In genomic region chr9:133727876-133728441, GRCh38 we compare ENCODE assay signal across 22 cellular contexts. TPM values are rescaled to one million over a fixed set of nuclear protein-coding genes. Genes with fewer than 3 reads are reported as not detected.
DNase-seq lines count a peak whose midpoint lies in the region; ATAC-seq and TF ChIP-seq lines count a peak whose summit lies in the region.
"Had no signal": no experiment of that assay in that cellular context is flagged by ENCODE, and none has a peak within 500 bp of the region (broad histone marks: within the 10 kb centered on the region; RNA-seq: fewer than 3 reads in every experiment).

No MANE protein-coding gene starts in this region.

- TF ChIP-seq POLR2A in ovary (IDR thresholded peaks at IDR 0.05), result no peak

- no peak overlapping the region for H3K56ac ChIP-seq in H9 (ENCODE audit: insufficient read length, low read depth, low read length)

- no peaks in the 10 kb centered on the region for H3K79me2 ChIP-seq in H9 (ENCODE audit: insufficient read depth, low read length)

- no peak overlapping the region for H3K4ac ChIP-seq in H9 (ENCODE audit: low read depth, low read length)

- H2BK20ac ChIP-seq in H9 (ENCODE audit: low read depth, low read length, poor library complexity, severe bottlenecking), result no peak overlapping the region

- no peak overlapping the region for H3K14ac ChIP-seq in H9 (ENCODE audit: insufficient read depth, low read length)

- no peaks in the 10 kb centered on the region for H3K36me3 ChIP-seq in BLaER1 treated with 17β-estradiol and CSF1 and Interleukin-3, amounts not matched to agents 10 nM and 100 nM
- no peaks in the 10 kb centered on the region for H3K36me3 ChIP-seq in ovary
- H3K36me3 ChIP-seq: gastroesophageal sphincter, tibial artery had no signal

- peaks cover 16% of the 10 kb centered on the region; the same call in 1 of the 2 replicates for H3K27me3 Mint-ChIP-seq in H9 (ENCODE audit: low read depth)

- no peak overlapping the region for H4K8ac ChIP-seq in H9 (replicated peaks; ENCODE audit: insufficient read length, low read depth, low read length)

- H2BK120ac ChIP-seq in H9 (ENCODE audit: low read depth, low read length, poor library complexity, severe bottlenecking), result no peak overlapping the region

- H3K4me2 ChIP-seq in BLaER1 treated with 17β-estradiol and CSF1 and Interleukin-3, amounts not matched to agents 10 nM and 100 nM, result peak overlapping the region in 9 of 11 experiments; percentile 67 to 89 (median 85); a peak in 16 of 22 replicates
- H3K4me2 ChIP-seq in H9 (ENCODE audit: insufficient read depth, insufficient read length, low read length), result no peak overlapping the region
- H3K4me2 ChIP-seq: PC-9 had no signal

- H3K4me3 Mint-ChIP-seq in H9, result no peak overlapping the region
- H3K4me3 Mint-ChIP-seq: neural crest cell; stimulated activated naive B cell treated with anti-CD40 and anti-IgM and Interleukin-4, amounts not matched to agents 10 μg/mL and 1 μg/mL and 100 μg/mL, for 72 hours had no signal

- no peak overlapping the region for H3K4me3 ChIP-seq in BLaER1 treated with 17β-estradiol and CSF1 and Interleukin-3, amounts not matched to agents 10 nM and 100 nM
- no peak overlapping the region for H3K4me3 ChIP-seq in ovary
- H3K4me3 ChIP-seq: gastroesophageal sphincter, PC-9, tibial artery had no signal

- peak; percentile 31 for DNase-seq in H9
- DNase-seq in ecto neural progenitor cell (ENCODE audit: low spot score), result peak; percentile 35
- peak in 3 of 5 donors; percentile 16 to 25 (median 19) for DNase-seq in ovary
- DNase-seq in mucosa of gallbladder (ENCODE audit: low spot score), result no peak
- no peak for DNase-seq in NOMO-1 treated with DMSO at 0.1 percent for 48 hours (lab: John Stamatoyannopoulos, UW; ENCODE audit: unreplicated experiment)
- DNase-seq in HK-2 (ENCODE audit: unreplicated experiment), result no peak
- DNase-seq: activated CD4-positive, CD25-positive, alpha-beta regulatory T cell treated with anti-CD3 and anti-CD28 coated beads, Interleukin-2, amount 50 U/mL, for 72 hours; amniotic stem cell; GOT3; NCI-H1436; NCI-H2171; NCI-H748 treated with DMSO at 0.1 percent for 48 hours; stimulated activated naive B cell treated with anti-CD40 and anti-IgM and Interleukin-4, amounts not matched to agents 10 μg/mL and 1 μg/mL and 100 μg/mL, for 72 hours; T-helper 9 cell had no signal

- H3K23ac ChIP-seq in H9 (ENCODE audit: insufficient read length, low read depth, low read length), result no peak overlapping the region

- TF ChIP-seq CTCF in H9 (conservative IDR thresholded peaks at IDR 0.05) (no peak), ovary (IDR thresholded peaks at IDR 0.05) (no peak)

- intact Hi-C loops in ovary (cut with DNase I), result loop anchor here in 2 of 4 donors (5.0 to 10.0 kb wide), 3 partner anchors 196 to 323 kb away; partner anchors contain the start of genes ADAMTSL2 (in 1 of the 2) and MYMK (in 1 of the 2)

- WGBS in H9 (ENCODE audit: extremely low coverage, insufficient read length, low lambda C conversion rate), result no CpG with 5 or more reads among the region's 18 CpGs
- WGBS in ovary, 3 donors, result 86 to 90% (median 87%) methylated on average over 16 to 18 of the region's 18 CpGs

- H3K27me3 ChIP-seq in BLaER1 treated with 17β-estradiol and CSF1 and Interleukin-3, amounts not matched to agents 10 nM and 100 nM, result no peaks in the 10 kb centered on the region; a peak in 2 of 22 replicates
- no peaks in the 10 kb centered on the region for H3K27me3 ChIP-seq in H9 (ENCODE audit: insufficient read depth, low read length)
- H3K27me3 ChIP-seq in ovary, result no peaks in the 10 kb centered on the region

- no peak overlapping the region for H2BK5ac ChIP-seq in H9 (ENCODE audit: insufficient read length, low read length)

- no peak overlapping the region for H3K18ac ChIP-seq in H9 (ENCODE audit: insufficient read length, low read depth, low read length)

- no peak overlapping the region for H4K91ac ChIP-seq in H9 (ENCODE audit: insufficient read length, low read depth, low read length)

- H3K36me3 Mint-ChIP-seq in H9 (ENCODE audit: insufficient read depth in 1 of 3, low read depth in 3 of 3), result peaks cover 0 to 5% (median 3%) of the 10 kb centered on the region in 3 experiments; a peak in 3 of 7 replicates
- H3K36me3 Mint-ChIP-seq: stimulated activated naive B cell treated with anti-CD40 and anti-IgM and Interleukin-4, amounts not matched to agents 10 μg/mL and 1 μg/mL and 100 μg/mL, for 72 hours had no signal

- no peak overlapping the region for H3K27ac ChIP-seq in BLaER1 treated with 17β-estradiol and CSF1 and Interleukin-3, amounts not matched to agents 10 nM and 100 nM
- H3K27ac ChIP-seq in H9 (ENCODE audit: insufficient read length, low read depth, low read length), result no peak overlapping the region
- no peak overlapping the region for H3K27ac ChIP-seq in ovary
- H3K27ac ChIP-seq: gastroesophageal sphincter, PC-9, tibial artery had no signal

- H4K20me1 ChIP-seq in BLaER1 treated with 17β-estradiol and CSF1 and Interleukin-3, amounts not matched to agents 10 nM and 100 nM, result peaks cover 0 to 27% (median 10%) of the 10 kb centered on the region in 11 experiments; a peak in 13 of 22 replicates
- no peaks in the 10 kb centered on the region for H4K20me1 ChIP-seq in H9 (ENCODE audit: control insufficient read depth, insufficient read depth, insufficient read length)

- no peak overlapping the region for H3K27ac Mint-ChIP-seq in H9
- H3K27ac Mint-ChIP-seq: stimulated activated naive B cell treated with anti-CD40 and anti-IgM and Interleukin-4, amounts not matched to agents 10 μg/mL and 1 μg/mL and 100 μg/mL, for 72 hours had no signal

- H2AFZ ChIP-seq in H9 (ENCODE audit: low read length), result no peak overlapping the region
- H2AFZ ChIP-seq: PC-9 had no signal

- ATAC-seq in HG02623 (IDR thresholded peaks at IDR 0.05; ENCODE audit: unreplicated experiment), result no peak
- ATAC-seq: esophagus mucosa, gastroesophageal sphincter had no signal

- H2AK5ac ChIP-seq in H9 (ENCODE audit: insufficient read length, low read length), result no peak overlapping the region

- H3K23me2 ChIP-seq in H9 (ENCODE audit: insufficient read length, low read depth, low read length, poor library complexity, severe bottlenecking), result no peaks in the 10 kb centered on the region

- H3K79me1 ChIP-seq in H9 (ENCODE audit: insufficient read depth, low read depth, low read length, poor library complexity, severe bottlenecking), result no peaks in the 10 kb centered on the region

- H3K4me1 ChIP-seq in BLaER1 treated with 17β-estradiol and CSF1 and Interleukin-3, amounts not matched to agents 10 nM and 100 nM, result peaks cover 13 to 38% (median 26%) of the 10 kb centered on the region in 10 experiments
- H3K4me1 ChIP-seq in H9 (ENCODE audit: insufficient read depth, low read length) (no peaks in the 10 kb centered on the region), ovary (ENCODE audit: insufficient read depth) (no peaks in the 10 kb centered on the region)
- H3K4me1 ChIP-seq: gastroesophageal sphincter, tibial artery had no signal

- H3T11ph ChIP-seq in H9 (ENCODE audit: low read length), result no peak overlapping the region

- no peak overlapping the region for H2BK12ac ChIP-seq in H9 (ENCODE audit: insufficient read length, low read depth, low read length)

- 0 out of 22 replicates have a peak overlapping the region, but pooled peaks of 1 of the 11 experiments have one; percentile 28 for H3K9ac ChIP-seq in BLaER1 treated with 17β-estradiol and CSF1 and Interleukin-3, amounts not matched to agents 10 nM and 100 nM
- H3K9ac ChIP-seq in H9 (ENCODE audit: extremely low read depth, insufficient read length, low read length), result no peak overlapping the region

- peaks cover 2 to 3% of the 10 kb centered on the region in 2 experiments; a peak in 1 of 4 replicates for H3K4me1 Mint-ChIP-seq in H9
- H3K4me1 Mint-ChIP-seq: neural crest cell had no signal

- no peak overlapping the region for H4K5ac ChIP-seq in H9 (ENCODE audit: insufficient read length, low read depth, low read length)

- H3K9me3 ChIP-seq in BLaER1 treated with 17β-estradiol and CSF1 and Interleukin-3, amounts not matched to agents 10 nM and 100 nM (replicated peaks in 1 of 11), result peaks cover 0 to 11% (median 0%) of the 10 kb centered on the region in 11 experiments; a peak in 1 of 22 replicates
- H3K9me3 ChIP-seq in H9 (ENCODE audit: control insufficient read depth, low read depth, low read length), result no peaks in the 10 kb centered on the region
- H3K9me3 ChIP-seq in ovary, result no peaks in the 10 kb centered on the region
- H3K9me3 ChIP-seq: gastroesophageal sphincter, tibial artery had no signal

- TF ChIP-seq EP300 in ovary (IDR thresholded peaks at IDR 0.05), result no peak

- no peak overlapping the region for H2BK15ac ChIP-seq in H9 (ENCODE audit: low read depth, low read length)

- H3K9me3 Mint-ChIP-seq in H9, result peaks cover 3% of the 10 kb centered on the region in 2 experiments; a peak in 4 of 5 replicates
- H3K9me3 Mint-ChIP-seq: stimulated activated naive B cell treated with anti-CD40 and anti-IgM and Interleukin-4, amounts not matched to agents 10 μg/mL and 1 μg/mL and 100 μg/mL, for 72 hours had no signal

RNA-seq across cellular contexts. Expression of gene SARDH, which starts 10.2 kb away (rescaled TPM):
- total RNA-seq in H9 (2021) (5.3 TPM in 2 replicates), ovary (10 to 100 TPM in 1 of 7 donors, 1 to 10 TPM in 6; 2.5 to 10.0 (median 3.3) TPM), mucosa of gallbladder (2.8 TPM)
- 1 to 10 TPM; 2.8 to 5.0 TPM for polyA plus RNA-seq in ovary
- total RNA-seq: MCF 10A had no signal

Comparison
In these comparisons a context has a peak if more than half of its experiments do, and no peak if none do; other contexts are left out.
1. DNase-seq: peak in H9 (single experiment), ecto neural progenitor cell (single experiment) and ovary (3 of 5); none in mucosa of gallbladder (single experiment), NOMO-1 treated with DMSO at 0.1 percent for 48 hours (single experiment) and HK-2 (single experiment).